25 cellular contexts compared by ENCODE assay signal in genomic region chr22:41537203-41537602, GRCh38. TPM values are rescaled to one million over a fixed set of nuclear protein-coding genes. Genes with fewer than 3 reads are reported as not detected.
DNase-seq lines count a peak whose midpoint lies in the region; ATAC-seq and TF ChIP-seq lines count a peak whose summit lies in the region.
"Had no signal": no experiment of that assay in that cellular context is flagged by ENCODE, and none has a peak within 500 bp of the region (broad histone marks: within the 10 kb centered on the region; RNA-seq: fewer than 3 reads in every experiment).

No MANE protein-coding gene starts in this region.

- no peak overlapping the region for H3K4me3 ChIP-seq in PC-3 (ENCODE audit: low read length)
- H3K4me3 ChIP-seq in trophoblast cell (ENCODE audit: low read depth, low read length), result no peak overlapping the region
- H3K4me3 ChIP-seq: BLaER1, GM23248, HAP-1, Peyer's patch, SJCRH30 had no signal

- H2BK5ac ChIP-seq in trophoblast cell (ENCODE audit: low read depth, low read length, poor library complexity), result no peak overlapping the region

- H4K8ac ChIP-seq in trophoblast cell (ENCODE audit: low read depth, low read length), result no peak overlapping the region

- no peak overlapping the region for H4K12ac ChIP-seq in trophoblast cell (ENCODE audit: low read depth, low read length)

- no TSS peak for BruUV-seq in PC-3 (replicated peaks; lab: Mats Ljungman, UMichigan)

- no peak for DNase-seq in stimulated activated effector memory CD8-positive, alpha-beta T cell treated with anti-CD3 and anti-CD28 coated beads, Interleukin-12 subunit alpha, Interleukin-12 subunit beta, amount 100 ng/mL, for 72 hours (ENCODE audit: low spot score in 2 of 2)
- DNase-seq in PC-3, result no peak
- DNase-seq in trophoblast cell, result no peak
- DNase-seq: Caco-2; CD4-positive, alpha-beta T cell; DMS 273 treated with DMSO at 0.1 percent for 48 hours; DND-41; GM23248; NCI-H1092 treated with DMSO at 0.1 percent for 48 hours; NCI-H1436 treated with DMSO at 0.1 percent for 48 hours; NCI-H2029; NCI-H226; NCI-H510A treated with DMSO at 0.1 percent for 48 hours; NCI-H748 treated with DMSO at 0.1 percent for 48 hours; Peyer's patch; SJCRH30 had no signal

- no peaks in the 10 kb centered on the region for H3K9me2 ChIP-seq in PC-3 (replicated peaks; ENCODE audit: low read length)

- CTCF ChIA-PET in PC-3 (lab: Charles Lee), result no interaction called here

- POLR2A ChIA-PET in PC-3 (lab: Charles Lee; ENCODE audit: unreplicated experiment), result no interaction called here

- TF ChIP-seq CTCF in PC-3 (conservative IDR thresholded peaks at IDR 0.05; ENCODE audit: low read depth, low read length), result no peak

- H2BK12ac ChIP-seq in trophoblast cell (ENCODE audit: low read length), result no peak overlapping the region

- H3K9me3 ChIP-seq in PC-3 (ENCODE audit: low read length) (no peaks in the 10 kb centered on the region), trophoblast cell (ENCODE audit: insufficient read depth, low read depth, low read length) (no peaks in the 10 kb centered on the region)
- H3K9me3 ChIP-seq: BLaER1, Caco-2, HAP-1, Peyer's patch, SJCRH30 had no signal

- peak overlapping the region in 2 of 3 donors; percentile 6 to 56 for H3K27ac Mint-ChIP-seq in IgD-negative memory B cell
- peak overlapping the region; percentile 26 for H3K27ac Mint-ChIP-seq in stimulated activated effector memory CD8-positive, alpha-beta T cell treated with anti-CD3 and anti-CD28 coated beads, Interleukin-12 subunit alpha, Interleukin-12 subunit beta, amount 100 ng/mL, for 72 hours
- H3K27ac Mint-ChIP-seq: CD4-positive, alpha-beta T cell had no signal

- no peak overlapping the region for H3K14ac ChIP-seq in trophoblast cell (ENCODE audit: low read length)

- peak overlapping the region in 1 of 4 donors; percentile 29 for H3K4me3 Mint-ChIP-seq in IgD-negative memory B cell
- H3K4me3 Mint-ChIP-seq in stimulated activated effector memory CD8-positive, alpha-beta T cell treated with anti-CD3 and anti-CD28 coated beads, Interleukin-12 subunit alpha, Interleukin-12 subunit beta, amount 100 ng/mL, for 72 hours, result no peak overlapping the region
- H3K4me3 Mint-ChIP-seq: CD4-positive, alpha-beta T cell had no signal

- H3K27ac ChIP-seq in angular gyrus (ENCODE audit: low read depth, low read length) (peak overlapping the region; percentile 7), layer of hippocampus (ENCODE audit: low read depth, low read length) (peak overlapping the region; percentile 46), PC-3 (ENCODE audit: low read length) (no peak overlapping the region), trophoblast cell (ENCODE audit: low read depth, low read length) (no peak overlapping the region)
- H3K27ac ChIP-seq: BLaER1, GM23248, HL-60, KMS-11, Peyer's patch, SJCRH30 had no signal

- no peak for ATAC-seq in stimulated activated effector memory CD8-positive, alpha-beta T cell treated with anti-CD3 and anti-CD28 coated beads, Interleukin-12 subunit alpha, Interleukin-12 subunit beta, amount 100 ng/mL, for 72 hours
- ATAC-seq in PC-3, result no peak
- no peak for ATAC-seq in activated CD4-positive, CD25-positive, alpha-beta regulatory T cell treated with anti-CD3 and anti-CD28 coated beads, Interleukin-2, amount 50 U/mL, for 24 hours

- intact Hi-C loops in PC-3 (cut with micrococcal nuclease), result no loop called here

- no peak overlapping the region for H3K23ac ChIP-seq in trophoblast cell (ENCODE audit: low read length)

- no peak overlapping the region for H2AK5ac ChIP-seq in trophoblast cell (ENCODE audit: low read length)

- H3K36me3 ChIP-seq in PC-3 (ENCODE audit: low read depth, low read length), result peaks cover 9% of the 10 kb centered on the region; the same call in 1 of the 2 replicates
- peaks cover 23 to 34% of the 10 kb centered on the region in 2 experiments for H3K36me3 ChIP-seq in trophoblast cell (ENCODE audit: control insufficient read depth in 1 of 2, insufficient read depth in 2 of 2, low read length in 2 of 2)

- no peak overlapping the region for H2AFZ ChIP-seq in PC-3 (ENCODE audit: low read length)
- no peak overlapping the region for H2AFZ ChIP-seq in trophoblast cell (ENCODE audit: insufficient read depth, low read length, poor library complexity)
- H2AFZ ChIP-seq: GM23248 had no signal

- H3K4me1 Mint-ChIP-seq in IgD-negative memory B cell, result peaks cover 5 to 10% (median 8%) of the 10 kb centered on the region in 3 donors
- peaks cover 29% of the 10 kb centered on the region for H3K4me1 Mint-ChIP-seq in stimulated activated effector memory CD8-positive, alpha-beta T cell treated with anti-CD3 and anti-CD28 coated beads, Interleukin-12 subunit alpha, Interleukin-12 subunit beta, amount 100 ng/mL, for 72 hours

- H3K79me2 ChIP-seq in PC-3 (ENCODE audit: low read length) (peaks cover 42% of the 10 kb centered on the region), trophoblast cell (ENCODE audit: control insufficient read depth, insufficient read depth, low read length, poor library complexity) (no peaks in the 10 kb centered on the region)

- no peak overlapping the region for H3K18ac ChIP-seq in trophoblast cell (ENCODE audit: low read length)

- no peaks in the 10 kb centered on the region for H3K9me3 Mint-ChIP-seq in IgD-negative memory B cell
- no peaks in the 10 kb centered on the region for H3K9me3 Mint-ChIP-seq in stimulated activated effector memory CD8-positive, alpha-beta T cell treated with anti-CD3 and anti-CD28 coated beads, Interleukin-12 subunit alpha, Interleukin-12 subunit beta, amount 100 ng/mL, for 72 hours
- H3K9me3 Mint-ChIP-seq: CD4-positive, alpha-beta T cell had no signal

- H2BK120ac ChIP-seq in trophoblast cell (ENCODE audit: insufficient read depth, low read length, poor library complexity), result no peak overlapping the region

- H4K91ac ChIP-seq in trophoblast cell (ENCODE audit: low read depth, low read length), result no peak overlapping the region

- H3K9ac ChIP-seq in PC-3 (ENCODE audit: low read length) (no peak overlapping the region), trophoblast cell (ENCODE audit: low read length) (no peak overlapping the region)
- H3K9ac ChIP-seq: BLaER1, GM23248, KMS-11 had no signal

- no peaks in the 10 kb centered on the region for H3K4me1 ChIP-seq in PC-3 (ENCODE audit: insufficient read depth, low read length)
- H3K4me1 ChIP-seq in trophoblast cell (ENCODE audit: control insufficient read depth in 1 of 2, insufficient read depth in 2 of 2, low read length in 2 of 2), result no peaks in the 10 kb centered on the region
- H3K4me1 ChIP-seq: HAP-1, SJCRH30 had no signal

- H3F3A ChIP-seq in PC-3 (ENCODE audit: low read length, unreplicated experiment), result no peaks in the 10 kb centered on the region

- no peaks in the 10 kb centered on the region for H3K79me1 ChIP-seq in trophoblast cell (ENCODE audit: low read length)

- no CpG with 5 or more reads among the region's 3 CpGs for WGBS in trophoblast cell (ENCODE audit: extremely low coverage, insufficient coverage, insufficient read length)

- H3K27me3 ChIP-seq in layer of hippocampus (ENCODE audit: control insufficient read depth, insufficient read depth, low read length) (no peaks in the 10 kb centered on the region), PC-3 (ENCODE audit: low read length) (no peaks in the 10 kb centered on the region), trophoblast cell (ENCODE audit: insufficient read depth, low read length) (no peaks in the 10 kb centered on the region)
- H3K27me3 ChIP-seq: BLaER1, Peyer's patch, SJCRH30 had no signal

- no peak overlapping the region for H3K4ac ChIP-seq in trophoblast cell (ENCODE audit: low read depth, low read length)

- no peaks in the 10 kb centered on the region for H3K27me3 Mint-ChIP-seq in IgD-negative memory B cell
- H3K27me3 Mint-ChIP-seq: CD4-positive, alpha-beta T cell had no signal

- H3K36me3 Mint-ChIP-seq in IgD-negative memory B cell, result peaks cover 1% of the 10 kb centered on the region
- peaks cover 66% of the 10 kb centered on the region for H3K36me3 Mint-ChIP-seq in stimulated activated effector memory CD8-positive, alpha-beta T cell treated with anti-CD3 and anti-CD28 coated beads, Interleukin-12 subunit alpha, Interleukin-12 subunit beta, amount 100 ng/mL, for 72 hours

- H3K4me2 ChIP-seq in PC-3 (ENCODE audit: low read length) (no peak overlapping the region), trophoblast cell (ENCODE audit: low read length) (no peak overlapping the region)
- H3K4me2 ChIP-seq: BLaER1, KMS-11 had no signal

- H4K20me1 ChIP-seq in PC-3 (ENCODE audit: low read length), result peaks cover 9% of the 10 kb centered on the region

RNA-seq across cellular contexts. Expression of gene POLR3H, which starts 7.1 kb away (rescaled TPM):
- 15.9 TPM for polyA plus RNA-seq in IgD-negative memory B cell
- total RNA-seq in PC-3 (2014; rRNA removed), result 21.2 and 30.4 TPM in 2 replicates
- 18.5 and 20.5 TPM in 2 replicates for polyA plus RNA-seq in trophoblast cell (2013)

RNA-seq across cellular contexts. Expression of gene CSDC2, which starts 23.6 kb away (rescaled TPM):
- not detected for polyA plus RNA-seq in IgD-negative memory B cell
- total RNA-seq in PC-3 (2014; rRNA removed), result not detected in 2 replicates
- polyA plus RNA-seq in trophoblast cell (2013), result 3.1 TPM in 2 replicates
- total RNA-seq: CD4-positive, alpha-beta T cell; GM23248; HT-29 had no signal

RNA-seq across cellular contexts. Expression of gene PMM1, which starts 52.4 kb away (rescaled TPM):
- polyA plus RNA-seq in IgD-negative memory B cell, result 21.8 TPM
- 18.0 and 18.6 TPM in 2 replicates for total RNA-seq in PC-3 (2014; rRNA removed)
- polyA plus RNA-seq in trophoblast cell (2013), result 30.4 and 33.0 TPM in 2 replicates

Comparison
In these comparisons a context has a peak if more than half of its experiments do, and no peak if none do; other contexts are left out.
1. H3K27ac ChIP-seq: peak in angular gyrus (single experiment) and layer of hippocampus (single experiment); none in PC-3 (single experiment) and trophoblast cell (single experiment).